Comparison of ENCODE assay signal across 27 cellular contexts in the genomic region with DNA sequence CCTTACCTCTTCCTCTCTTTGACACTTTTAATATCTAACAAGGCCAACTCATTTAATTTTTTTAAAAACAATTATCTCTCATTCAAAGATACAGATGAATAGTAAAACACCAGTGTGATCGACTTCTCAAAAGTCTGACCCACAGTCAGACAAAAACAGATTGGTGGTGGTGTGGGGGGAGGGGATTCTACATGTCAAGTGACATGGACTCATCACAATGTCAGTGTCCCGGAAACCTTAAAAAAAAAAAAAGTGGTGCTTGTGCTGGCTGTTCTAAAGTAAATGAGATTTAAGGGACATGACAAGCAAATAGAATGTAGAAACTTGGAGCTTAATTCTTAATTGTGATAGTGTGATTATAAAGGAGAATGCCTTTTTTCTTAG. TPM values are rescaled to one million over a fixed set of nuclear protein-coding genes. Genes with fewer than 3 reads are reported as not detected.
DNase-seq lines count a peak whose midpoint lies in the region; ATAC-seq and TF ChIP-seq lines count a peak whose summit lies in the region.
"Had no signal": no experiment of that assay in that cellular context is flagged by ENCODE, and none has a peak within 500 bp of the region (broad histone marks: within the 10 kb centered on the region; RNA-seq: fewer than 3 reads in every experiment).

No MANE protein-coding gene starts in this region.

- ATAC-seq in HCT116: no peak
- ATAC-seq in GM18873 (IDR thresholded peaks at IDR 0.05; ENCODE audit: low FRiP score, unreplicated experiment): no peak
- no peak for ATAC-seq in GM19452 (IDR thresholded peaks at IDR 0.05; ENCODE audit: unreplicated experiment)
- ATAC-seq: gastroesophageal sphincter, HepG2, left colon, T-cell had no signal

- RAD21 ChIA-PET in HCT116 (lab: Charles Lee; ENCODE audit: low non-redundant PET in 1 of 2, low total read pairs in 2 of 2, uncharacterized antibody in 2 of 2, unreplicated experiment in 2 of 2): no interaction called here

- H3K4me2 ChIP-seq in BLaER1 (peak overlapping the region; percentile 37), HCT116 (ENCODE audit: low read length) (no peak overlapping the region)

- peaks cover 14% of the 10 kb centered on the region for H3K36me3 Mint-ChIP-seq in brain
- H3K36me3 Mint-ChIP-seq: T-cell had no signal

- peaks cover 19% of the 10 kb centered on the region for H3K4me1 ChIP-seq in BLaER1
- peaks cover 0 to 13% of the 10 kb centered on the region in 2 experiments; a peak in 3 of 4 replicates for H3K4me1 ChIP-seq in HCT116 (ENCODE audit: control insufficient read depth in 1 of 2, insufficient read depth in 2 of 2, low read length in 2 of 2)
- H3K4me1 ChIP-seq in neuron (ENCODE audit: insufficient read depth, low read length): peaks cover 23% of the 10 kb centered on the region
- H3K4me1 ChIP-seq: Caco-2, stomach had no signal

- H2AFZ ChIP-seq in HCT116 (ENCODE audit: low read depth, low read length, poor library complexity, severe bottlenecking): peak overlapping the region; percentile 7
- H2AFZ ChIP-seq in neuron (ENCODE audit: low read depth, low read length): peak overlapping the region; percentile 33

- peak overlapping the region in 4 of 5 experiments; percentile 40 to 96 (median 66) for H3K27ac Mint-ChIP-seq in brain
- H3K27ac Mint-ChIP-seq: mesothelial cell of epicardium, T-cell had no signal

- TF ChIP-seq POLR2A in HCT116 (IDR thresholded peaks at IDR 0.05; ENCODE audit: borderline replicate concordance, extremely low read depth, insufficient read depth, insufficient read length): no peak

- H3K27ac ChIP-seq in BLaER1 (no peak overlapping the region), HCT116 (ENCODE audit: low read depth, low read length) (no peak overlapping the region)
- H3K27ac ChIP-seq: gastroesophageal sphincter, stomach, VCaP had no signal

- H3K9ac ChIP-seq in BLaER1 (no peak overlapping the region), HCT116 (ENCODE audit: low read length) (no peak overlapping the region)

- H3K27me3 Mint-ChIP-seq in brain: no peaks in the 10 kb centered on the region

- H4K20me1 ChIP-seq in BLaER1 (no peaks in the 10 kb centered on the region), HCT116 (ENCODE audit: insufficient read depth) (no peaks in the 10 kb centered on the region)

- no peak for TF ChIP-seq RAD21 in HCT116 (IDR thresholded peaks at IDR 0.05; ENCODE audit: low read depth)

- no TSS peak for BruUV-seq in HCT116 (replicated peaks; lab: Mats Ljungman, UMichigan)

- H3K9me3 Mint-ChIP-seq in brain: peaks cover 27 to 36% (median 30%) of the 10 kb centered on the region in 5 experiments

- TF ChIP-seq CTCF in HCT116 (IDR thresholded peaks at IDR 0.05 in 2 of 3, conservative IDR thresholded peaks at IDR 0.05 in 1 of 3; ENCODE audit: borderline replicate concordance in 1 of 3, insufficient read depth in 1 of 3, low read depth in 2 of 3, low read length in 2 of 3) (no peak), brain (conservative IDR thresholded peaks at IDR 0.05) (no peak), GM20000 (IDR thresholded peaks at IDR 0.05; ENCODE audit: extremely low read depth, missing control alignments) (no peak)

- no peaks in the 10 kb centered on the region for H3K79me2 ChIP-seq in HCT116 (ENCODE audit: insufficient read depth, low read length)

- no peak overlapping the region for H3K4me3 ChIP-seq in BLaER1
- H3K4me3 ChIP-seq in HCT116 (replicated peaks in 1 of 2; ENCODE audit: low read depth in 1 of 2, low read length in 2 of 2): no peak overlapping the region
- no peak overlapping the region for H3K4me3 ChIP-seq in neuron (ENCODE audit: low read length)
- H3K4me3 ChIP-seq: coronary artery, gastroesophageal sphincter, MG63, right atrium auricular region, stomach had no signal

- DNase-seq in HCT116 (ENCODE audit: low read depth, low spot score) (no peak), glomerular visceral epithelial cell (ENCODE audit: extremely low spot score) (no peak), GM20000 (ENCODE audit: low spot score) (no peak)
- DNase-seq: activated CD4-positive, alpha-beta T cell treated with anti-CD3 and anti-CD28 coated beads, Interleukin-2, amount 50 U/mL, for 48 hours; activated naive CD4-positive, alpha-beta T cell treated with Interleukin-2 at 50 U/mL for 16 hours; activated T-cell treated with anti-CD3 and anti-CD28 coated beads for 4 hours; Caco-2; left colon; stimulated activated CD4-positive, alpha-beta T cell treated with anti-CD3 and anti-CD28 coated beads, Interleukin-1b, Interleukin-23, amount 100 ng/mL, for 48 hours; stomach; T-cell had no signal

- H3K27me3 ChIP-seq in BLaER1 (no peaks in the 10 kb centered on the region), HCT116 (ENCODE audit: insufficient read depth, low read length) (no peaks in the 10 kb centered on the region), neuron (ENCODE audit: insufficient read depth, low read length) (no peaks in the 10 kb centered on the region)
- H3K27me3 ChIP-seq: gastroesophageal sphincter, MG63, right atrium auricular region, stomach had no signal

- intact Hi-C loops in HCT116 (cut with micrococcal nuclease): loop anchor here (10.0 kb wide), 1 partner anchor 1584 kb away; no protein-coding TSS in a partner anchor

- POLR2A ChIA-PET in HCT116 (lab: Charles Lee): no interaction called here

- H3K9me3 ChIP-seq in BLaER1: peaks cover 42% of the 10 kb centered on the region
- no peaks in the 10 kb centered on the region for H3K9me3 ChIP-seq in HCT116 (ENCODE audit: control insufficient read depth in 1 of 2, insufficient read depth in 1 of 2, low read depth in 1 of 2, low read length in 2 of 2)
- H3K9me3 ChIP-seq in neuron (ENCODE audit: low read length): no peaks in the 10 kb centered on the region

- H3K9me2 ChIP-seq in HCT116 (ENCODE audit: insufficient read depth): no peaks in the 10 kb centered on the region

- CTCF ChIA-PET in HCT116 (lab: Charles Lee): interaction anchor here (0.8 kb wide), 1 partner anchor 151 kb away, joined by 3 read pairs; no protein-coding TSS in a partner anchor

- peaks cover 34% of the 10 kb centered on the region for H3K4me1 Mint-ChIP-seq in brain

- H3K36me3 ChIP-seq in BLaER1: no peaks in the 10 kb centered on the region
- H3K36me3 ChIP-seq in HCT116 (ENCODE audit: control insufficient read depth in 1 of 2, insufficient read depth in 2 of 2, low read length in 2 of 2): no peaks in the 10 kb centered on the region
- H3K36me3 ChIP-seq in neuron (ENCODE audit: insufficient read depth, low read length): no peaks in the 10 kb centered on the region
- H3K36me3 ChIP-seq: gastroesophageal sphincter, MG63, right atrium auricular region, stomach had no signal

- H3K4me3 Mint-ChIP-seq in brain: peak overlapping the region in 2 of 5 experiments; percentile 8 to 13
- H3K4me3 Mint-ChIP-seq: mesothelial cell of epicardium, T-cell had no signal

TF ChIP-seq in HCT116, 20 proteins besides CTCF, POLR2A, EP300 and RAD21:
- TF ChIP-seq ZFX (IDR thresholded peaks at IDR 0.05) (no peak), EZH2phosphoT487 (IDR thresholded peaks at IDR 0.05; ENCODE audit: borderline replicate concordance) (no peak), POLR2AphosphoS5 (IDR thresholded peaks at IDR 0.05; ENCODE audit: low read depth, low read length) (no peak)

RNA-seq across cellular contexts. Expression of gene RFPL4B, which starts 16.3 kb away (rescaled TPM):
- not detected for total RNA-seq in HCT116 (2021; ENCODE audit: unreplicated experiment)
- polyA plus RNA-seq in HCT116 (2012): not detected in 2 replicates
- not detected for polyA plus RNA-seq in brain (ENCODE audit: insufficient read depth, low read depth, low replicate concordance)
- total RNA-seq: Caco-2, epithelial cell of proximal tubule, gastroesophageal sphincter, HepG2, left colon, mesothelial cell of epicardium, NCI-H460, right atrium auricular region, stomach, T-cell had no signal
- polyA plus RNA-seq: HepG2, neural cell, stomach, urinary bladder had no signal
